22 cellular contexts compared by ENCODE assay signal in the genomic region with DNA sequence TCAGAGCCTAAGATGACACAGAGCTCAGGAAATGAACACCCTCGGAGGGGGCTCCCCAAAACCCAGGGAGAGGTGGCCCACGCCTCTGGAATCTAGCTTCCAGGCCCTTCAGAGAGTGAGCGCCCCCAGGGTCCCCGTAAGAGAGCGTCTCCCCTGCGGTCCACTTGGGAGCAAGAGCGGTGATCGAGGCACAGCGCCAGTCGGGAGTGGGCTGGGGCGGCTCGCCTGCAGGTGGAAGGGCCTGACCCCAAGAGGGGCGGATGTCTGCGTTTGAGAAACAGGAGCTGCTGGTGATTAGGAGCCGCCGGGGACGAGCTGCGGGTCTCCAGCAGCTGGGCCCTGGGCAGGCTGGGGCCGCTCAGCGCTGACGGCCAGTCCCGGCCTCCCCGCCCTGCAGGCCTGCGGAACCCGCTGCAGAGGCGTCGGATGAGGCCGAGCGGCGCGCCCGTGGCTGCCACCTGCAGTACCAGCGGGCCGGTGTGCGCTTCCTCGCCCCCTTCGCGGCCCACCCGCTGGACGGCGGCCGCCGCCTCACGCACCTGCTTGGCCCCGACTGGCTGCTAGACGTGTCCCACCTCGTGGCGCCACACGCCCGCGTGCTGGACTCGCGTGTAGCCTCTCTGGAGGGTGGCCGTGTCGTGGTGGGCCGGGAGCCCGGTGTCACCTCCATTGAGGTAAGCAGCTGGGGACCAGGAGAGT. TPM values are rescaled to one million over a fixed set of nuclear protein-coding genes. Genes with fewer than 3 reads are reported as not detected.
DNase-seq lines count a peak whose midpoint lies in the region; ATAC-seq and TF ChIP-seq lines count a peak whose summit lies in the region.
"Had no signal": no experiment of that assay in that cellular context is flagged by ENCODE, and none has a peak within 500 bp of the region (broad histone marks: within the 10 kb centered on the region; RNA-seq: fewer than 3 reads in every experiment).

No MANE protein-coding gene starts in this region.

- POLR2A ChIA-PET in activated B cell treated with CpG ODN at 0.5 μM for 24 hours (lab: Charles Lee) = interaction anchor here (1.0 to 10.8 kb wide), 6 partner anchors 8 to 427 kb away, joined by 3 to 191 read pairs (median 8); a partner anchor contains a TSS
- POLR2A ChIA-PET in naive thymus-derived CD4-positive, alpha-beta T cell (lab: Charles Lee) = interaction anchor here (1.2 kb wide), 1 partner anchor 19 kb away, joined by 3 read pairs; no protein-coding TSS in a partner anchor

- H3K36me3 Mint-ChIP-seq in activated B cell treated with CpG ODN at 0.5 μM for 24 hours (ENCODE audit: low read depth) = peaks cover 25% of the 10 kb centered on the region
- peaks cover 0 to 13% (median 0%) of the 10 kb centered on the region in 5 donors for H3K36me3 Mint-ChIP-seq in naive thymus-derived CD4-positive, alpha-beta T cell
- peaks cover 21% of the 10 kb centered on the region for H3K36me3 Mint-ChIP-seq in stimulated activated memory B cell treated with anti-CD40 and anti-IgM and Interleukin-4, amounts not matched to agents 10 μg/mL and 1 μg/mL and 100 μg/mL, for 72 hours
- H3K36me3 Mint-ChIP-seq: CD4-positive, CD25-positive, alpha-beta regulatory T cell had no signal

- H3K9me3 Mint-ChIP-seq in activated B cell treated with CpG ODN at 0.5 μM for 24 hours = no peaks in the 10 kb centered on the region
- no peaks in the 10 kb centered on the region for H3K9me3 Mint-ChIP-seq in naive thymus-derived CD4-positive, alpha-beta T cell
- no peaks in the 10 kb centered on the region for H3K9me3 Mint-ChIP-seq in stimulated activated memory B cell treated with anti-CD40 and anti-IgM and Interleukin-4, amounts not matched to agents 10 μg/mL and 1 μg/mL and 100 μg/mL, for 72 hours

- peaks cover 24% of the 10 kb centered on the region for H3K4me1 ChIP-seq in left ventricle myocardium inferior
- H3K4me1 ChIP-seq in naive thymus-derived CD4-positive, alpha-beta T cell (ENCODE audit: control insufficient read depth in 2 of 2, insufficient read depth in 2 of 2, low read length in 2 of 2) = no peaks in the 10 kb centered on the region
- H3K4me1 ChIP-seq: BE2C, Caco-2 had no signal

- H3K9me3 ChIP-seq in left ventricle myocardium inferior (replicated peaks) = no peaks in the 10 kb centered on the region
- H3K9me3 ChIP-seq in naive thymus-derived CD4-positive, alpha-beta T cell (ENCODE audit: control insufficient read depth in 2 of 3, low read length in 3 of 3) = no peaks in the 10 kb centered on the region
- H3K9me3 ChIP-seq: BE2C, Caco-2 had no signal

- no peaks in the 10 kb centered on the region for H3K27me3 ChIP-seq in left ventricle myocardium inferior (ENCODE audit: low read depth)
- no peaks in the 10 kb centered on the region for H3K27me3 ChIP-seq in naive thymus-derived CD4-positive, alpha-beta T cell (ENCODE audit: control insufficient read depth in 2 of 2, insufficient read depth in 2 of 2, low read length in 2 of 2)
- H3K27me3 ChIP-seq: BE2C had no signal

- peaks cover 48% of the 10 kb centered on the region for H3K4me1 Mint-ChIP-seq in activated B cell treated with CpG ODN at 0.5 μM for 24 hours
- peaks cover 0 to 1% (median 0%) of the 10 kb centered on the region in 7 donors for H3K4me1 Mint-ChIP-seq in naive thymus-derived CD4-positive, alpha-beta T cell
- H3K4me1 Mint-ChIP-seq in stimulated activated memory B cell treated with anti-CD40 and anti-IgM and Interleukin-4, amounts not matched to agents 10 μg/mL and 1 μg/mL and 100 μg/mL, for 72 hours = peaks cover 82% of the 10 kb centered on the region
- H3K4me1 Mint-ChIP-seq: CD4-positive, CD25-positive, alpha-beta regulatory T cell had no signal

- intact Hi-C loops in Right ventricle myocardium inferior (cut with DNase I) = no loop called here
- intact Hi-C loops in left ventricle myocardium inferior (cut with micrococcal nuclease) = no loop called here
- intact Hi-C loops in activated B cell treated with CpG ODN at 0.5 μM for 24 hours (cut with micrococcal nuclease) = no loop called here
- intact Hi-C loops in naive thymus-derived CD4-positive, alpha-beta T cell (cut with micrococcal nuclease) = no loop called here

- CTCF ChIA-PET in activated B cell treated with CpG ODN at 0.5 μM for 24 hours (lab: Charles Lee) = interaction anchor here (2.2 kb wide), 1 partner anchor 19 kb away, joined by 8 read pairs; no protein-coding TSS in a partner anchor
- CTCF ChIA-PET in naive thymus-derived CD4-positive, alpha-beta T cell (lab: Charles Lee) = interaction anchor here (0.6 to 0.9 kb wide), 2 partner anchors 20 to 144 kb away, joined by 3 read pairs; no protein-coding TSS in a partner anchor

- no peaks in the 10 kb centered on the region for H3K27me3 Mint-ChIP-seq in activated B cell treated with CpG ODN at 0.5 μM for 24 hours
- H3K27me3 Mint-ChIP-seq in naive thymus-derived CD4-positive, alpha-beta T cell = peaks cover 0 to 15% (median 0%) of the 10 kb centered on the region in 5 donors
- no peaks in the 10 kb centered on the region for H3K27me3 Mint-ChIP-seq in stimulated activated memory B cell treated with anti-CD40 and anti-IgM and Interleukin-4, amounts not matched to agents 10 μg/mL and 1 μg/mL and 100 μg/mL, for 72 hours

- H3K36me3 ChIP-seq in left ventricle myocardium inferior = peaks cover 12% of the 10 kb centered on the region
- no peaks in the 10 kb centered on the region for H3K36me3 ChIP-seq in naive thymus-derived CD4-positive, alpha-beta T cell (ENCODE audit: control insufficient read depth in 2 of 3, insufficient read depth in 3 of 3, low read length in 3 of 3)

- H3K4me3 ChIP-seq in left ventricle myocardium inferior = no peak overlapping the region
- H3K4me3 ChIP-seq in naive thymus-derived CD4-positive, alpha-beta T cell (ENCODE audit: low read length) = no peak overlapping the region

- DNase-seq in Right ventricle myocardium inferior (ENCODE audit: missing footprints) (peak; percentile 51), left ventricle myocardium inferior (no peak), activated B cell treated with CpG ODN at 0.5 μM for 24 hours (no peak), RPMI8226 (no peak), Kasumi-1 (lab: John Stamatoyannopoulos, UW) (no peak)
- DNase-seq in naive thymus-derived CD4-positive, alpha-beta T cell = no peak
- DNase-seq: 8988T; BE2C; Caco-2; CD4-positive, CD25-positive, alpha-beta regulatory T cell; GF-D8; HCEC 1CT; KG1; NCI-H1417 treated with DMSO at 0.1 percent for 48 hours; NCI-H187 treated with DMSO at 0.1 percent for 48 hours; NCI-H2227 treated with DMSO at 0.1 percent for 48 hours; NCI-H524; SW 1271 had no signal

- no peak overlapping the region for H3K27ac ChIP-seq in left ventricle myocardium inferior (replicated peaks)
- no peak overlapping the region for H3K27ac ChIP-seq in naive thymus-derived CD4-positive, alpha-beta T cell (ENCODE audit: low read depth, low read length)

- H3K4me3 Mint-ChIP-seq in activated B cell treated with CpG ODN at 0.5 μM for 24 hours = no peak overlapping the region
- H3K4me3 Mint-ChIP-seq in naive thymus-derived CD4-positive, alpha-beta T cell = no peak overlapping the region
- peak overlapping the region; percentile 52 for H3K4me3 Mint-ChIP-seq in stimulated activated memory B cell treated with anti-CD40 and anti-IgM and Interleukin-4, amounts not matched to agents 10 μg/mL and 1 μg/mL and 100 μg/mL, for 72 hours
- H3K4me3 Mint-ChIP-seq: CD4-positive, CD25-positive, alpha-beta regulatory T cell had no signal

- ATAC-seq in Right ventricle myocardium inferior (no peak), activated B cell treated with CpG ODN at 0.5 μM for 24 hours (ENCODE audit: low read depth) (no peak), HG02642 (IDR thresholded peaks at IDR 0.05; ENCODE audit: poor library complexity, unreplicated experiment) (no peak)
- peak; percentile 17 for ATAC-seq in naive thymus-derived CD4-positive, alpha-beta T cell
- no peak for ATAC-seq in stimulated activated memory B cell treated with anti-CD40 and anti-IgM and Interleukin-4, amounts not matched to agents 10 μg/mL and 1 μg/mL and 100 μg/mL, for 72 hours
- ATAC-seq: Panc1 had no signal

- peak overlapping the region; percentile 72 for H3K27ac Mint-ChIP-seq in activated B cell treated with CpG ODN at 0.5 μM for 24 hours
- no peak overlapping the region for H3K27ac Mint-ChIP-seq in naive thymus-derived CD4-positive, alpha-beta T cell
- H3K27ac Mint-ChIP-seq in stimulated activated memory B cell treated with anti-CD40 and anti-IgM and Interleukin-4, amounts not matched to agents 10 μg/mL and 1 μg/mL and 100 μg/mL, for 72 hours = peak overlapping the region; percentile 62

- TF ChIP-seq CTCF in left ventricle myocardium inferior (IDR thresholded peaks at IDR 0.05; ENCODE audit: borderline replicate concordance) = no peak
- TF ChIP-seq CTCF in activated B cell treated with CpG ODN at 0.5 μM for 24 hours (IDR thresholded peaks at IDR 0.05) = no peak

RNA-seq across cellular contexts. Expression of a gene that starts 10.0 kb away (rescaled TPM):
- total RNA-seq in Right ventricle myocardium inferior = 6.3 TPM
- 6.4 TPM for total RNA-seq in left ventricle myocardium inferior
- total RNA-seq in activated B cell treated with CpG ODN at 0.5 μM for 24 hours = 8.2 and 8.7 TPM in 2 replicates
- total RNA-seq in naive thymus-derived CD4-positive, alpha-beta T cell = under 1 TPM in 2 of 5 experiments, not detected in 3; 0.57 to 0.58 TPM
- not detected for polyA plus RNA-seq in naive thymus-derived CD4-positive, alpha-beta T cell
- total RNA-seq: CD4-positive, CD25-positive, alpha-beta regulatory T cell had no signal
- polyA plus RNA-seq: CD4-positive, CD25-positive, alpha-beta regulatory T cell had no signal

RNA-seq across cellular contexts. Expression of a gene that starts 17.7 kb away (rescaled TPM):
- total RNA-seq in Right ventricle myocardium inferior (20.8 TPM), left ventricle myocardium inferior (15.4 TPM), activated B cell treated with CpG ODN at 0.5 μM for 24 hours (76.4 and 77.8 TPM in 2 replicates)
- total RNA-seq in naive thymus-derived CD4-positive, alpha-beta T cell = 100 to 1,000 TPM in 1 of 5 experiments, 10 to 100 TPM in 3, 1 to 10 TPM in 1; 2.9 to 101 (median 10.8) TPM
- 1 to 10 TPM in 1 of 2 donors, under 1 TPM in 1; 0.85 to 2.6 TPM for polyA plus RNA-seq in naive thymus-derived CD4-positive, alpha-beta T cell

RNA-seq across cellular contexts. Expression of a gene that starts 20.3 kb away (rescaled TPM):
- total RNA-seq in Right ventricle myocardium inferior (97.5 TPM), left ventricle myocardium inferior (86.7 TPM), activated B cell treated with CpG ODN at 0.5 μM for 24 hours (117 and 121 TPM in 2 replicates)
- 10 to 100 TPM; 49.8 to 99.8 (median 56.9) TPM for total RNA-seq in naive thymus-derived CD4-positive, alpha-beta T cell
- 100 to 1,000 TPM; 208 to 287 TPM for polyA plus RNA-seq in naive thymus-derived CD4-positive, alpha-beta T cell

RNA-seq across cellular contexts. Expression of a gene that starts 27.9 kb away (rescaled TPM):
- total RNA-seq in Right ventricle myocardium inferior = 41.1 TPM
- 36.5 TPM for total RNA-seq in left ventricle myocardium inferior
- 143 and 164 TPM in 2 replicates for total RNA-seq in activated B cell treated with CpG ODN at 0.5 μM for 24 hours
- 100 to 1,000 TPM in 1 of 5 experiments, 10 to 100 TPM in 4; 72.8 to 139 (median 85.6) TPM for total RNA-seq in naive thymus-derived CD4-positive, alpha-beta T cell
- polyA plus RNA-seq in naive thymus-derived CD4-positive, alpha-beta T cell = 10 to 100 TPM; 17.9 to 20.0 TPM

RNA-seq across cellular contexts. Expression of a gene that starts 37.2 kb away (rescaled TPM):
- total RNA-seq in Right ventricle myocardium inferior = 0.22 TPM
- 0.47 TPM for total RNA-seq in left ventricle myocardium inferior
- 6.7 and 12.0 TPM in 2 replicates for total RNA-seq in activated B cell treated with CpG ODN at 0.5 μM for 24 hours
- 100 to 1,000 TPM; 361 to 653 (median 430) TPM for total RNA-seq in naive thymus-derived CD4-positive, alpha-beta T cell
- 100 to 1,000 TPM; 195 to 303 TPM for polyA plus RNA-seq in naive thymus-derived CD4-positive, alpha-beta T cell
- polyA plus RNA-seq: AG04450 had no signal

Comparison
In these comparisons a context has a peak if more than half of its experiments do, and no peak if none do; other contexts are left out.
1. H3K27ac Mint-ChIP-seq: peak in activated B cell treated with CpG ODN at 0.5 μM for 24 hours (single experiment) and stimulated activated memory B cell treated with anti-CD40 and anti-IgM and Interleukin-4, amounts not matched to agents 10 μg/mL and 1 μg/mL and 100 μg/mL, for 72 hours (single experiment); none in naive thymus-derived CD4-positive, alpha-beta T cell (0 of 9).